In the genomic region with DNA sequence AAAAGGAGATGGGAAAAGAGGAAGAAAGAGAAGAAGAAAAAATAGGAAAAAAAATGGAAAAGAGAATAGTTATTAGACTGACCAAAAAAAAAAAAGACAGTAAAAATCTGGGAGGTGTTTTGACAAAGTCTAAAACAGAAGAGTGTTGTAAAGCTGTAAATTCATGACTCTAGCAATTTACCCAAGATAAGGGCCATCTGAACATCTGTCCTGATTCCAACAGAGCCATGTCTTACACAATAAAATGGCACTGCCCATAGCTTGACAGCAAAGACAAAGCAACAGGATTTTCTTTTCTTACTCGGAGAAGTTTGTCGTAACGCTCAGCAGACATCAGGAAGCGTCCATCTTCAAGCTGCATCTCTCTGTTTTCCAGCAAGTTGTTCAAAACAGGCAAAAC, we compare ENCODE assay signal across 37 cellular contexts.
A peak's percentile ranks its signal among the peaks of the same experiment; 100 is the strongest.
DNase-seq lines count a peak whose midpoint lies in the region; ATAC-seq, FAIRE-seq and TF ChIP-seq lines count a peak whose summit lies in the region.
"Had no signal": no experiment of that assay in that cellular context is flagged by ENCODE, and none has a peak within 500 bp of the region (broad histone marks: within the 10 kb centered on the region; RNA-seq: fewer than 3 reads in every experiment).

No MANE protein-coding gene starts in this region.

- H3K9ac ChIP-seq in smooth muscle cell (ENCODE audit: low read depth) = no peak overlapping the region
- H3K9ac ChIP-seq: BLaER1; BLaER1 treated with 17β-estradiol and CSF1 and Interleukin-3, amounts not matched to agents 10 nM and 100 nM had no signal

- H3K27ac Mint-ChIP-seq in MCF 10A (ENCODE audit: low read depth, unreplicated experiment) = peak overlapping the region; percentile 53
- H3K27ac Mint-ChIP-seq: B cell; CD4-positive, alpha-beta T cell; CD4-positive, CD25-positive, alpha-beta regulatory T cell; CD8-positive, alpha-beta T cell had no signal

- H2AFZ ChIP-seq in smooth muscle cell (ENCODE audit: low read depth) = no peak overlapping the region

- FAIRE-seq in small intestine (lab: Jason Lieb, UNC) = no peak
- FAIRE-seq: A204.1, A549, D721Med had no signal

- H3K4me3 ChIP-seq in breast epithelium (no peak overlapping the region), mucosa of descending colon (no peak overlapping the region), small intestine (ENCODE audit: low read depth in 1 of 2, low read length in 2 of 2) (no peak overlapping the region), smooth muscle cell (no peak overlapping the region)
- H3K4me3 ChIP-seq: A549; BLaER1; BLaER1 treated with 17β-estradiol and CSF1 and Interleukin-3, amounts not matched to agents 10 nM and 100 nM had no signal

- TF ChIP-seq CTCF in MCF 10A (IDR thresholded peaks at IDR 0.05; ENCODE audit: unreplicated experiment) = no peak
- no peak for TF ChIP-seq CTCF in breast epithelium (IDR thresholded peaks at IDR 0.05)
- no peak for TF ChIP-seq CTCF in mucosa of descending colon (IDR thresholded peaks at IDR 0.05)
- no peak for TF ChIP-seq CTCF in smooth muscle cell (IDR thresholded peaks at IDR 0.05; ENCODE audit: borderline replicate concordance, insufficient read depth, poor library complexity, severe bottlenecking)

- H3K27ac ChIP-seq in breast epithelium (no peak overlapping the region), small intestine (ENCODE audit: low read depth in 1 of 2, low read length in 1 of 2) (no peak overlapping the region), smooth muscle cell (ENCODE audit: low read depth) (no peak overlapping the region)
- H3K27ac ChIP-seq: 22Rv1; A549; BLaER1; BLaER1 treated with 17β-estradiol and CSF1 and Interleukin-3, amounts not matched to agents 10 nM and 100 nM; C4-2B had no signal

- POLR2A ChIA-PET in MCF 10A (lab: Yijun Ruan, JAX) = interaction anchor here (0.5 to 1.2 kb wide), 3 partner anchors 9 to 147 kb away, joined by 3 read pairs; no protein-coding TSS in a partner anchor

- intact Hi-C loops in MCF 10A (cut with micrococcal nuclease) (no loop called here), breast epithelium (cut with DNase I; ENCODE audit: low total_unique reads) (no loop called here), left colon (cut with DNase I, micrococcal nuclease) (no loop called here), mucosa of descending colon (cut with DNase I, micrococcal nuclease) (no loop called here)

- H3K4me1 ChIP-seq in breast epithelium (no peaks in the 10 kb centered on the region), mucosa of descending colon (ENCODE audit: low read depth) (no peaks in the 10 kb centered on the region), small intestine (ENCODE audit: control insufficient read depth in 2 of 2, insufficient read depth in 1 of 2, low read depth in 1 of 2, low read length in 1 of 2) (no peaks in the 10 kb centered on the region), smooth muscle cell (ENCODE audit: low read depth) (no peaks in the 10 kb centered on the region)
- H3K4me1 ChIP-seq: A549; BLaER1; BLaER1 treated with 17β-estradiol and CSF1 and Interleukin-3, amounts not matched to agents 10 nM and 100 nM; Caco-2 had no signal

- no peaks in the 10 kb centered on the region for H3K9me3 Mint-ChIP-seq in MCF 10A (ENCODE audit: unreplicated experiment)
- H3K9me3 Mint-ChIP-seq: CD4-positive, alpha-beta memory T cell; CD4-positive, alpha-beta T cell; CD8-positive, alpha-beta memory T cell; CD8-positive, alpha-beta T cell had no signal

- no peaks in the 10 kb centered on the region for H3K9me3 ChIP-seq in breast epithelium
- no peaks in the 10 kb centered on the region for H3K9me3 ChIP-seq in mucosa of descending colon
- no peaks in the 10 kb centered on the region for H3K9me3 ChIP-seq in small intestine (ENCODE audit: control insufficient read depth, low read depth)
- H3K9me3 ChIP-seq in smooth muscle cell (replicated peaks; ENCODE audit: low read depth) = no peaks in the 10 kb centered on the region
- H3K9me3 ChIP-seq: A549; BE2C; BLaER1; BLaER1 treated with 17β-estradiol and CSF1 and Interleukin-3, amounts not matched to agents 10 nM and 100 nM; Caco-2 had no signal

- BruUV-seq in MCF 10A (replicated peaks; lab: Mats Ljungman, UMichigan) = no TSS peak

- no peak overlapping the region for H3K4me2 ChIP-seq in smooth muscle cell
- H3K4me2 ChIP-seq: A549; BLaER1; BLaER1 treated with 17β-estradiol and CSF1 and Interleukin-3, amounts not matched to agents 10 nM and 100 nM had no signal

- no peaks in the 10 kb centered on the region for H3K36me3 ChIP-seq in breast epithelium
- H3K36me3 ChIP-seq in mucosa of descending colon (ENCODE audit: low read depth) = no peaks in the 10 kb centered on the region
- no peaks in the 10 kb centered on the region for H3K36me3 ChIP-seq in small intestine (ENCODE audit: control insufficient read depth in 2 of 2, insufficient read depth in 2 of 2, low read length in 2 of 2)
- H3K36me3 ChIP-seq in smooth muscle cell (ENCODE audit: low read depth) = peaks cover 4% of the 10 kb centered on the region

- H3K36me3 Mint-ChIP-seq in MCF 10A (ENCODE audit: insufficient read depth, unreplicated experiment) = peaks cover 20% of the 10 kb centered on the region

- no peaks in the 10 kb centered on the region for H4K20me1 ChIP-seq in smooth muscle cell (ENCODE audit: low read depth)
- H4K20me1 ChIP-seq: BLaER1; BLaER1 treated with 17β-estradiol and CSF1 and Interleukin-3, amounts not matched to agents 10 nM and 100 nM had no signal

- H3F3A ChIP-seq in smooth muscle cell (ENCODE audit: low read depth) = no peaks in the 10 kb centered on the region

- TF ChIP-seq POLR2A in breast epithelium (IDR thresholded peaks at IDR 0.05) = no peak

- no peaks in the 10 kb centered on the region for H3K27me3 Mint-ChIP-seq in MCF 10A (ENCODE audit: insufficient read depth, unreplicated experiment)
- H3K27me3 Mint-ChIP-seq: B cell; CD4-positive, alpha-beta memory T cell; CD4-positive, alpha-beta T cell; CD4-positive, CD25-positive, alpha-beta regulatory T cell; CD8-positive, alpha-beta memory T cell had no signal

- H3K4me1 Mint-ChIP-seq in MCF 10A (ENCODE audit: insufficient read depth, unreplicated experiment) = no peaks in the 10 kb centered on the region
- H3K4me1 Mint-ChIP-seq: B cell, CD14-positive monocyte had no signal

- H3K27me3 ChIP-seq in breast epithelium = no peaks in the 10 kb centered on the region
- no peaks in the 10 kb centered on the region for H3K27me3 ChIP-seq in small intestine (ENCODE audit: control insufficient read depth in 2 of 2, insufficient read depth in 2 of 2, low read length in 2 of 2)
- no peaks in the 10 kb centered on the region for H3K27me3 ChIP-seq in smooth muscle cell (ENCODE audit: low read depth)
- H3K27me3 ChIP-seq: BE2C; BLaER1; BLaER1 treated with 17β-estradiol and CSF1 and Interleukin-3, amounts not matched to agents 10 nM and 100 nM had no signal

- peak; percentile 88 for ATAC-seq in left colon
- ATAC-seq in mucosa of descending colon = peak; percentile 67
- ATAC-seq in HG02870 (IDR thresholded peaks at IDR 0.05; ENCODE audit: unreplicated experiment) = no peak
- ATAC-seq: A549; CD8-positive, alpha-beta T cell had no signal

- no peaks in the 10 kb centered on the region for H3K79me2 ChIP-seq in smooth muscle cell (ENCODE audit: low read depth)

- CTCF ChIA-PET in MCF 10A (lab: Yijun Ruan, JAX) = interaction anchor here (0.6 to 1.0 kb wide), 2 partner anchors 19 to 20 kb away, joined by 3 to 4 read pairs; no protein-coding TSS in a partner anchor

- no peak for DNase-seq in MCF 10A (ENCODE audit: unreplicated experiment)
- no peak for DNase-seq in breast epithelium (ENCODE audit: low spot score in 2 of 2)
- DNase-seq in left colon = no peak
- DNase-seq in mucosa of descending colon = no peak
- peak; percentile 3 for DNase-seq in small intestine
- no peak for DNase-seq in NCI-H1092 treated with DMSO at 0.1 percent for 48 hours (lab: John Stamatoyannopoulos, UW)
- DNase-seq in smooth muscle cell (lab: John Stamatoyannopoulos, UW; ENCODE audit: unreplicated experiment) = no peak
- DNase-seq: 8988T; ACHN; AML-193; BE2C; C1 segment of cervical spinal cord; Caco-2; Calu3; CD4-positive, alpha-beta memory T cell; CD4-positive, alpha-beta T cell; CD4-positive, CD25-positive, alpha-beta regulatory T cell; CD8-positive, alpha-beta memory T cell; CD8-positive, alpha-beta T cell; COR-L47; DMS 273 treated with DMSO at 0.1 percent for 48 hours; DMS153; DMS53; DMS79; DMS79 treated with DMSO at 0.1 percent for 48 hours; DND-41; EL had no signal

- no peak overlapping the region for H3K4me3 Mint-ChIP-seq in MCF 10A (ENCODE audit: unreplicated experiment)
- H3K4me3 Mint-ChIP-seq: B cell; CD14-positive monocyte; CD4-positive, alpha-beta memory T cell; CD4-positive, alpha-beta T cell; CD4-positive, CD25-positive, alpha-beta regulatory T cell; CD8-positive, alpha-beta memory T cell; CD8-positive, alpha-beta T cell had no signal

- WGBS in small intestine, 3 donors = 89 to 95% (median 91%) methylated on average over 4 of the region's 4 CpGs
- WGBS in smooth muscle cell (ENCODE audit: low lambda C conversion rate) = 87% methylated on average over 4 of the region's 4 CpGs
